1 cellular context compared by ENCODE assay signal in genomic region chr2:218002103-218002502, GRCh38.
TF ChIP-seq lines count a peak whose summit lies in the region.

No MANE protein-coding gene starts in this region.

TF ChIP-seq in H1, 55 proteins besides CTCF, POLR2A, EP300 and RAD21:
- TF ChIP-seq HDAC2 (IDR thresholded peaks at IDR 0.05; ENCODE audit: borderline replicate concordance in 1 of 2, low read depth in 2 of 2, low read length in 2 of 2): no peak
- no peak for TF ChIP-seq POU5F1 (IDR thresholded peaks at IDR 0.05; ENCODE audit: low read depth, low read length)
- TF ChIP-seq SUZ12 (IDR thresholded peaks at IDR 0.05; ENCODE audit: low read length): no peak
- TF ChIP-seq POLR2AphosphoS5 (IDR thresholded peaks at IDR 0.05; ENCODE audit: low read depth, low read length): no peak
- TF ChIP-seq TEAD4 (IDR thresholded peaks at IDR 0.05; ENCODE audit: low read depth, low read length): no peak
- no peak for TF ChIP-seq JUND (IDR thresholded peaks at IDR 0.05; ENCODE audit: low read length)
- no peak for TF ChIP-seq GABPA (IDR thresholded peaks at IDR 0.05; ENCODE audit: borderline replicate concordance, insufficient read depth, low read length)
- no peak for TF ChIP-seq EZH2 (IDR thresholded peaks at IDR 0.05; ENCODE audit: low read depth, low read length, severe bottlenecking)
- TF ChIP-seq SIX5 (IDR thresholded peaks at IDR 0.05; ENCODE audit: low read depth, low read length): no peak
- no peak for TF ChIP-seq RFX5 (IDR thresholded peaks at IDR 0.05; ENCODE audit: borderline replicate concordance, low read depth, low read length)
- no peak for TF ChIP-seq ATF2 (IDR thresholded peaks at IDR 0.05; ENCODE audit: low read length)
- no peak for TF ChIP-seq SIN3A (conservative IDR thresholded peaks at IDR 0.05 in 1 of 2, IDR thresholded peaks at IDR 0.05 in 1 of 2; ENCODE audit: low read depth in 1 of 2, low read length in 2 of 2)
- no peak for TF ChIP-seq SP1 (IDR thresholded peaks at IDR 0.05; ENCODE audit: low read depth, low read length)
- TF ChIP-seq CHD7 (IDR thresholded peaks at IDR 0.05; ENCODE audit: insufficient replicate concordance, low read length): no peak
- no peak for TF ChIP-seq CTBP2 (IDR thresholded peaks at IDR 0.05; ENCODE audit: borderline replicate concordance, insufficient read depth, insufficient read length, low read length)
TF ChIP-seq in H1: peak in this region for 0.
